In genomic region chr13:42498521-42498920, GRCh38 we compare ENCODE assay signal across 25 cellular contexts.
A peak's percentile ranks its signal among the peaks of the same experiment; 100 is the strongest.
DNase-seq lines count a peak whose midpoint lies in the region; ATAC-seq and TF ChIP-seq lines count a peak whose summit lies in the region.
"Had no signal": no experiment of that assay in that cellular context is flagged by ENCODE, and none has a peak within 500 bp of the region (broad histone marks: within the 10 kb centered on the region; RNA-seq: fewer than 3 reads in every experiment).

No MANE protein-coding gene starts in this region.

- no peaks in the 10 kb centered on the region for H3K9me3 ChIP-seq in A673 (ENCODE audit: low read depth, low read length, poor library complexity, severe bottlenecking)
- H3K9me3 ChIP-seq in Loucy (ENCODE audit: insufficient read depth, low read depth, low read length) = no peaks in the 10 kb centered on the region
- H3K9me3 ChIP-seq in right lobe of liver = no peaks in the 10 kb centered on the region
- H3K9me3 ChIP-seq: left lung, MG63, mucosa of descending colon, SJSA1, upper lobe of left lung had no signal

- no peak overlapping the region for H2AFZ ChIP-seq in Loucy (ENCODE audit: low read length)
- H2AFZ ChIP-seq: neural progenitor cell had no signal

- no peaks in the 10 kb centered on the region for H3F3A ChIP-seq in Loucy (ENCODE audit: low read depth)

- POLR2A ChIA-PET in A673 (lab: Charles Lee; ENCODE audit: low non-redundant PET) = no interaction called here

- CTCF ChIA-PET in A673 (lab: Charles Lee) = no interaction called here

- in situ Hi-C loops in astrocyte of the spinal cord (cut with HindIII; ENCODE audit: low sequenced_read_pairs) = no loop called here

- H3K27ac ChIP-seq in A673 (ENCODE audit: low read depth, low read length, poor library complexity, severe bottlenecking) (no peak overlapping the region), right lobe of liver (no peak overlapping the region)
- H3K27ac ChIP-seq: left lung, neural progenitor cell, psoas muscle, SJSA1, upper lobe of left lung had no signal

- peak; percentile 29; the same call in 1 of the 2 replicates for TF ChIP-seq CTCF in A673 (conservative IDR thresholded peaks at IDR 0.05; ENCODE audit: low read depth, low read length)
- TF ChIP-seq CTCF in GM06990 (IDR thresholded peaks at IDR 0.05; ENCODE audit: insufficient read depth, low read length, poor library complexity, severe bottlenecking) = peak; percentile 43
- peak; percentile 65 for TF ChIP-seq CTCF in Loucy (conservative IDR thresholded peaks at IDR 0.05; ENCODE audit: low read length)
- peak; percentile 2 for TF ChIP-seq CTCF in astrocyte of the spinal cord (IDR thresholded peaks at IDR 0.05; ENCODE audit: low read depth, low read length)
- no peak for TF ChIP-seq CTCF in right lobe of liver (IDR thresholded peaks at IDR 0.05)

- intact Hi-C loops in A673 (cut with micrococcal nuclease; ENCODE audit: unreplicated experiment) = no loop called here
- intact Hi-C loops in right lobe of liver (cut with DNase I) = no loop called here

- no peak for ATAC-seq in right lobe of liver
- ATAC-seq: effector memory CD8-positive, alpha-beta T cell; HepG2; psoas muscle; T-helper 17 cell had no signal

- H3K27me3 ChIP-seq in A673 (replicated peaks; ENCODE audit: insufficient read depth, low read depth, low read length, poor library complexity) (no peaks in the 10 kb centered on the region), GM06990 (replicated peaks; ENCODE audit: control insufficient read depth, insufficient read depth, low read length) (no peaks in the 10 kb centered on the region), Loucy (ENCODE audit: insufficient read depth, low read length, poor library complexity, severe bottlenecking) (no peaks in the 10 kb centered on the region), right lobe of liver (no peaks in the 10 kb centered on the region)
- H3K27me3 ChIP-seq: left lung, MG63, neural progenitor cell, SJSA1, upper lobe of left lung had no signal

- no peak for TF ChIP-seq POLR2A in right lobe of liver (IDR thresholded peaks at IDR 0.05)

- H3K4me3 ChIP-seq in A673 (ENCODE audit: low read depth, low read length, poor library complexity, severe bottlenecking) = no peak overlapping the region
- no peak overlapping the region for H3K4me3 ChIP-seq in GM06990 (replicated peaks; ENCODE audit: low read depth, low read length)
- no peak overlapping the region for H3K4me3 ChIP-seq in Loucy (ENCODE audit: low read length, poor library complexity, severe bottlenecking)
- no peak overlapping the region for H3K4me3 ChIP-seq in astrocyte of the spinal cord (ENCODE audit: low read depth, low read length)
- H3K4me3 ChIP-seq in right lobe of liver = no peak overlapping the region
- H3K4me3 ChIP-seq: left lung, MG63, mucosa of descending colon, neural progenitor cell, psoas muscle, SJSA1, upper lobe of left lung had no signal

- no peaks in the 10 kb centered on the region for H3K79me2 ChIP-seq in Loucy (ENCODE audit: insufficient read depth, low read length)

- no peak overlapping the region for H3K4me2 ChIP-seq in Loucy (ENCODE audit: low read depth, low read length, poor library complexity, severe bottlenecking)
- H3K4me2 ChIP-seq: neural progenitor cell had no signal

- H3K9me2 ChIP-seq in Loucy (replicated peaks; ENCODE audit: low read depth, low read length) = no peaks in the 10 kb centered on the region

- DNase-seq in A673 (ENCODE audit: low spot score) = no peak
- no peak for DNase-seq in GM06990 (ENCODE audit: extremely low read depth, insufficient read length)
- no peak for DNase-seq in astrocyte of the spinal cord (ENCODE audit: low read depth, low spot score)
- no peak for DNase-seq in NCI-H1436 treated with DMSO at 0.1 percent for 48 hours (lab: John Stamatoyannopoulos, UW)
- no peak for DNase-seq in right lobe of liver
- no peak for DNase-seq in effector CD8-positive, alpha-beta T cell (lab: John Stamatoyannopoulos, UW)
- no peak for DNase-seq in NCI-H526 treated with DMSO at 0.1 percent for 48 hours (lab: John Stamatoyannopoulos, UW)
- DNase-seq: activated gamma-delta T cell; cerebellar nuclear complex; COR-L47; effector memory CD8-positive, alpha-beta T cell; left lung; mucosa of descending colon; NCI-H2107; NCI-H510A; psoas muscle; small intestine; stimulated activated CD4-positive, alpha-beta T cell treated with anti-CD3 and anti-CD28 coated beads, Interleukin-2, amount 100 ng/mL, for 48 hours; T-helper 17 cell; upper lobe of left lung had no signal

- 63% methylated on average over 2 of the region's 3 CpGs for WGBS in right lobe of liver (ENCODE audit: insufficient coverage, low coverage, low lambda C conversion rate, missing lambda C conversion rate)

- H3K9ac ChIP-seq in Loucy (ENCODE audit: low read depth, low read length, poor library complexity, severe bottlenecking) = no peak overlapping the region
- H3K9ac ChIP-seq: neural progenitor cell had no signal

- no peaks in the 10 kb centered on the region for H4K20me1 ChIP-seq in Loucy (ENCODE audit: insufficient read depth, low read length, poor library complexity, severe bottlenecking)

- no TSS peak for BruUV-seq in A673 (replicated peaks; lab: Mats Ljungman, UMichigan)

- H3K36me3 ChIP-seq in A673 (ENCODE audit: insufficient read depth, low read length, poor library complexity, severe bottlenecking) = no peaks in the 10 kb centered on the region
- H3K36me3 ChIP-seq in GM06990 (ENCODE audit: control insufficient read depth, insufficient read depth, low read length) = no peaks in the 10 kb centered on the region
- no peaks in the 10 kb centered on the region for H3K36me3 ChIP-seq in Loucy (ENCODE audit: insufficient read depth, low read length)
- no peaks in the 10 kb centered on the region for H3K36me3 ChIP-seq in right lobe of liver
- H3K36me3 ChIP-seq: left lung, MG63, neural progenitor cell, SJSA1, upper lobe of left lung had no signal

- H3K4me1 ChIP-seq in A673 (ENCODE audit: insufficient read depth, low read length, poor library complexity, severe bottlenecking) (no peaks in the 10 kb centered on the region), Loucy (ENCODE audit: insufficient read depth, low read length, poor library complexity, severe bottlenecking) (peaks cover 26% of the 10 kb centered on the region), right lobe of liver (no peaks in the 10 kb centered on the region)
- H3K4me1 ChIP-seq: left lung, neural progenitor cell, psoas muscle, SJSA1, upper lobe of left lung had no signal

Comparison
In these comparisons a context has a peak if more than half of its experiments do, and no peak if none do; other contexts are left out.
1. CTCF ChIP-seq: peak in A673 (single experiment), GM06990 (single experiment), Loucy (single experiment) and astrocyte of the spinal cord (single experiment); none in right lobe of liver (0 of 4).